8 cellular contexts compared by ENCODE assay signal in the genomic region with DNA sequence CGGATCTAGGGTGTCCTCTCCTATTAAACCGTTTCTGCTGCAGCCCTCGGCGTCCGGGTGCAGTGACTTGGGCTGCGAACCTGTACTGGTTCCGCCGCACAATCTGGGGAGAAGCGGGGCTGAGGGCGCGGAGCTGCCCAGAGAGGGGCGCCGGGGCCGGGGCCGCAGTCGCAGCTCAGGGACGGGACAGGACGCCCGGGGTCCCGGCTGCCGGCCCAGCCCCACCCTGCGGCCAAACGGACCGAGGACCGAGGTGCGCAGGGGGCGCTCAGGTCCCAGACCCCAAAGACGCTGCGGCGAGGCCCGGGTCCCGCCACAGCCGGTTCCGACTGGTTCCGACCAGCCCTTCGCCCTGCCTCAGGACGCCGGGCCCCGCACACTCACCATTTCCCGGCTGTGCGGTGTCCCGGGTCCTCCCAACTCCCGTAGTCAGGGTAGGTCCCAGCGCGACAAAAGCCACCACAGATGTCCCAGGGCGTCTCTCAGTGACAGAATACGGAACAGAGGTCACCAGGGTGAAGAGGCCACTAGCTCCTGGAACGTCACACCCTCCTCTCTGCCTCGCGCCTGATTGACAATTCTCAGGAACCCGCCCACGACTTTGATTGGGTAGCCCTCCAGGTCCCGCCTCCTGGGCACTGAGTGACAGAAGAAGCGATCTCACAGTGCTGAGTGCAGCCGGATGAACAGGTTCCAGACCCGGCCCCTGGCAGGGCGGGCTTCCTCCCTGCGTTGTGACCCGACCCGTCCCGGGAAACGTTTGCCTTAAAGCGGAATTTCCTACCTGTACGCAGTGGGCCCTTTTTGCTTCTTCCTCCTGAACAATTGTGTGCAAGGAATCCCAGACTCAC. TPM values are rescaled to one million over a fixed set of nuclear protein-coding genes. Genes with fewer than 3 reads are reported as not detected.
DNase-seq lines count a peak whose midpoint lies in the region; ATAC-seq and TF ChIP-seq lines count a peak whose summit lies in the region.

Gene ZNF44 (minus strand): TSS at position 576 of the 851 bp plus-strand sequence. CDS start 189 bp downstream, at position 387.

- no peaks in the 10 kb centered on the region for H3F3A ChIP-seq in DOHH2 (ENCODE audit: control insufficient read depth, insufficient read depth)
- no peaks in the 10 kb centered on the region for H3F3A ChIP-seq in neural cell (ENCODE audit: insufficient read depth, low read length, poor library complexity, severe bottlenecking)

- ATAC-seq in GM21825 (IDR thresholded peaks at IDR 0.05; ENCODE audit: unreplicated experiment), result peak; percentile 88

- H3K79me2 ChIP-seq in DOHH2 (ENCODE audit: control insufficient read depth, low read length), result peaks cover 31% of the 10 kb centered on the region
- peaks cover 32% of the 10 kb centered on the region for H3K79me2 ChIP-seq in neural cell (replicated peaks; ENCODE audit: insufficient read depth, low read length)

- TF ChIP-seq CTCF in DOHH2 (IDR thresholded peaks at IDR 0.05; ENCODE audit: low read depth, low read length, poor library complexity, severe bottlenecking) (no peak), fibroblast of villous mesenchyme (IDR thresholded peaks at IDR 0.05; ENCODE audit: insufficient read depth, low read depth, low read length) (no peak), neural cell (IDR thresholded peaks at IDR 0.05; ENCODE audit: poor library complexity, severe bottlenecking) (no peak), stomach (IDR thresholded peaks at IDR 0.05) (no peak)

- H3K4me2 ChIP-seq in DOHH2 (ENCODE audit: low read length) (peak within 1 kb of the TSS; percentile 85), neural cell (ENCODE audit: low read length) (peak within 1 kb of the TSS; percentile 74)

- H3K9me3 ChIP-seq in DOHH2 (ENCODE audit: control insufficient read depth, insufficient read depth, low read length) (no peaks in the 10 kb centered on the region), neural cell (ENCODE audit: low read length) (no peaks in the 10 kb centered on the region), stomach (no peaks in the 10 kb centered on the region)

- peak; percentile 27 for TF ChIP-seq RAD21 in neural cell (conservative IDR thresholded peaks at IDR 0.05)

- H3K9me2 ChIP-seq in DOHH2 (replicated peaks; ENCODE audit: control insufficient read depth, low read length) (no peaks in the 10 kb centered on the region), neural cell (ENCODE audit: insufficient read depth, low read length) (no peaks in the 10 kb centered on the region)

- peak; percentile 53 for TF ChIP-seq EP300 in neural cell (conservative IDR thresholded peaks at IDR 0.05; ENCODE audit: poor library complexity, severe bottlenecking)
- TF ChIP-seq EP300 in stomach (IDR thresholded peaks at IDR 0.05), result no peak

- H4K20me1 ChIP-seq in DOHH2 (ENCODE audit: control insufficient read depth, insufficient read depth, low read depth, low read length) (no peaks in the 10 kb centered on the region), neural cell (ENCODE audit: insufficient read depth) (no peaks in the 10 kb centered on the region)

- peak within 1 kb of the TSS; percentile 51 for H2AFZ ChIP-seq in neural cell (ENCODE audit: low read depth, low read length)

- DNase-seq in Kasumi-1 (lab: John Stamatoyannopoulos, UW), result peak; percentile 99
- DNase-seq in SHP77 (lab: John Stamatoyannopoulos, UW), result peak; percentile 94 to 96
- DNase-seq in activated gamma-delta T cell (lab: John Stamatoyannopoulos, UW), result peak; percentile 52
- DNase-seq in fibroblast of villous mesenchyme (ENCODE audit: low read depth), result peak; percentile 91
- DNase-seq in stomach, result peak; percentile 99

- H3K36me3 ChIP-seq in DOHH2 (ENCODE audit: control insufficient read depth, low read length) (peaks cover 2% of the 10 kb centered on the region; the same call in 1 of the 2 replicates), neural cell (ENCODE audit: insufficient read depth, low read length) (no peaks in the 10 kb centered on the region), stomach (peaks cover 0 to 6% (median 0%) of the 10 kb centered on the region in 4 donors)

- H3K27ac ChIP-seq in DOHH2 (ENCODE audit: low read depth, low read length), result peak within 1 kb of the TSS; percentile 31
- peak within 1 kb of the TSS; percentile 75 for H3K27ac ChIP-seq in neural cell (ENCODE audit: low read length)
- peak within 1 kb of the TSS; percentile 96 to 99 (median 97) for H3K27ac ChIP-seq in stomach

- H3K4me1 ChIP-seq in DOHH2 (ENCODE audit: control insufficient read depth, low read length), result peaks cover 12% of the 10 kb centered on the region
- H3K4me1 ChIP-seq in stomach, result peaks cover 14 to 51% (median 47%) of the 10 kb centered on the region in 4 donors

- WGBS in stomach, 5 donors, result 0 to 1% (median 0%) methylated on average over 34 to 64 of the region's 64 CpGs

- H3K4me3 ChIP-seq in DOHH2 (ENCODE audit: low read length) (peak within 1 kb of the TSS; percentile 92), fibroblast of villous mesenchyme (ENCODE audit: low read depth, low read length) (peak within 1 kb of the TSS; percentile 98), neural cell (ENCODE audit: low read length) (peak within 1 kb of the TSS; percentile 93), stomach (peak within 1 kb of the TSS; percentile 86 to 95 (median 92))

- peak in 2 of 4 donors; percentile 25 to 35 for TF ChIP-seq POLR2A in stomach (IDR thresholded peaks at IDR 0.05)

- H3K9ac ChIP-seq in neural cell (ENCODE audit: low read length), result peak within 1 kb of the TSS; percentile 86

- H3K27me3 ChIP-seq in DOHH2 (ENCODE audit: control insufficient read depth, low read length) (no peaks in the 10 kb centered on the region), neural cell (ENCODE audit: insufficient read depth, low read depth, low read length) (no peaks in the 10 kb centered on the region), stomach (no peaks in the 10 kb centered on the region)

- intact Hi-C loops in stomach (cut with DNase I; ENCODE audit: low total_unique reads), result no loop called here

TF ChIP-seq in neural cell, 6 proteins besides CTCF, POLR2A, EP300 and RAD21:
- TF ChIP-seq MXI1 (conservative IDR thresholded peaks at IDR 0.05; ENCODE audit: poor library complexity, severe bottlenecking) (peak; percentile 36), TAF1 (IDR thresholded peaks at IDR 0.05; ENCODE audit: low read depth) (no peak), SMC3 (conservative IDR thresholded peaks at IDR 0.05; ENCODE audit: poor library complexity) (no peak), POLR2AphosphoS5 (IDR thresholded peaks at IDR 0.05) (peak; percentile 77)

RNA-seq across cellular contexts. Expression of gene ZNF44, which starts in this region (rescaled TPM):
- total RNA-seq in fibroblast of villous mesenchyme, result 5.2 and 5.5 TPM in 2 replicates
- 14.7 and 19.2 TPM in 2 replicates for polyA plus RNA-seq in neural cell
- polyA minus RNA-seq in neural cell, result 39.2 and 40.2 TPM in 2 replicates
- total RNA-seq in stomach, result 10 to 100 TPM in 4 of 5 donors, 1 to 10 TPM in 1; 6.1 to 33.8 (median 22.4) TPM
- polyA plus RNA-seq in stomach, result 1 to 10 TPM; 3.2 to 6.7 (median 4.6) TPM

Comparison
In these comparisons a context has a peak if more than half of its experiments do, and no peak if none do; other contexts are left out.
1. Peak in every context shown above with its lines: DNase-seq, ATAC-seq, H3K4me3 ChIP-seq and H3K27ac ChIP-seq.
2. H3K27ac ChIP-seq: peak in every context shown above with its lines; median percentile 97 in stomach; 75 in neural cell; 31 in DOHH2.